In genomic region chr4:110898290-110898689, GRCh38 we compare ENCODE assay signal across 17 cellular contexts.
DNase-seq lines count a peak whose midpoint lies in the region; ATAC-seq and TF ChIP-seq lines count a peak whose summit lies in the region.
"Had no signal": no experiment of that assay in that cellular context is flagged by ENCODE, and none has a peak within 500 bp of the region (broad histone marks: within the 10 kb centered on the region; RNA-seq: fewer than 3 reads in every experiment).

No MANE protein-coding gene starts in this region.

- H3K4me3 Mint-ChIP-seq in H9, result no peak overlapping the region
- H3K4me3 Mint-ChIP-seq: activated naive CD8-positive, alpha-beta T cell treated with anti-CD3 and anti-CD28 coated beads, Interleukin-2, amount 50 U/mL, for 24 hours; T-helper 2 cell treated with Interferon-gamma antibody and Interleukin-4, amounts not matched to agents 5 μg/mL and 100 μg/mL, for 36 hours had no signal

- H4K5ac ChIP-seq in H9 (ENCODE audit: insufficient read length, low read depth, low read length), result no peak overlapping the region

- no peaks in the 10 kb centered on the region for H3K79me2 ChIP-seq in H9 (ENCODE audit: insufficient read depth, low read length)

- H3K4me3 ChIP-seq in foreskin fibroblast (ENCODE audit: low read depth in 1 of 2, low read length in 2 of 2), result no peak overlapping the region
- H3K4me3 ChIP-seq: coronary artery had no signal

- no peaks in the 10 kb centered on the region for H3K36me3 Mint-ChIP-seq in H9 (ENCODE audit: insufficient read depth in 1 of 3, low read depth in 3 of 3)

- no peak overlapping the region for H3K56ac ChIP-seq in H9 (ENCODE audit: insufficient read length, low read depth, low read length)

- no peaks in the 10 kb centered on the region for H4K20me1 ChIP-seq in H9 (ENCODE audit: control insufficient read depth, insufficient read depth, insufficient read length)

- H3K18ac ChIP-seq in H9 (ENCODE audit: insufficient read length, low read depth, low read length), result no peak overlapping the region

- H3K9me3 Mint-ChIP-seq in H9, result no peaks in the 10 kb centered on the region
- H3K9me3 Mint-ChIP-seq: T-helper 2 cell treated with Interferon-gamma antibody and Interleukin-4, amounts not matched to agents 5 μg/mL and 100 μg/mL, for 36 hours had no signal

- H2BK15ac ChIP-seq in H9 (ENCODE audit: low read depth, low read length), result no peak overlapping the region

- H2AK5ac ChIP-seq in H9 (ENCODE audit: insufficient read length, low read length), result no peak overlapping the region

- H2BK5ac ChIP-seq in H9 (ENCODE audit: insufficient read length, low read length), result no peak overlapping the region

- H3K27ac Mint-ChIP-seq in H9, result no peak overlapping the region
- H3K27ac Mint-ChIP-seq: activated naive CD8-positive, alpha-beta T cell treated with anti-CD3 and anti-CD28 coated beads, Interleukin-2, amount 50 U/mL, for 24 hours; T-helper 2 cell treated with Interferon-gamma antibody and Interleukin-4, amounts not matched to agents 5 μg/mL and 100 μg/mL, for 36 hours had no signal

- peaks cover 13 to 15% of the 10 kb centered on the region in 2 experiments for H3K4me1 Mint-ChIP-seq in H9
- H3K4me1 Mint-ChIP-seq: activated naive CD8-positive, alpha-beta T cell treated with anti-CD3 and anti-CD28 coated beads, Interleukin-2, amount 50 U/mL, for 24 hours had no signal

- no peak overlapping the region for H3K14ac ChIP-seq in H9 (ENCODE audit: insufficient read depth, low read length)

- H2BK120ac ChIP-seq in H9 (ENCODE audit: low read depth, low read length, poor library complexity, severe bottlenecking), result no peak overlapping the region

- no peaks in the 10 kb centered on the region; the same call in 1 of the 2 replicates for H3K4me1 ChIP-seq in H9 (ENCODE audit: insufficient read depth, low read length)

- no peaks in the 10 kb centered on the region for H3K27me3 ChIP-seq in H9 (ENCODE audit: insufficient read depth, low read length)
- H3K27me3 ChIP-seq: neutrophil had no signal

- H3T11ph ChIP-seq in H9 (ENCODE audit: low read length), result no peak overlapping the region

- H3K27me3 Mint-ChIP-seq in H9 (ENCODE audit: low read depth), result no peaks in the 10 kb centered on the region
- H3K27me3 Mint-ChIP-seq: activated naive CD8-positive, alpha-beta T cell treated with anti-CD3 and anti-CD28 coated beads, Interleukin-2, amount 50 U/mL, for 24 hours had no signal

- TF ChIP-seq CTCF in foreskin fibroblast (IDR thresholded peaks at IDR 0.05; ENCODE audit: low read depth, low read length) (no peak), H9 (conservative IDR thresholded peaks at IDR 0.05) (no peak)

- H4K8ac ChIP-seq in H9 (replicated peaks; ENCODE audit: insufficient read length, low read depth, low read length), result no peak overlapping the region

- H3K9ac ChIP-seq in H9 (ENCODE audit: extremely low read depth, insufficient read length, low read length), result no peak overlapping the region

- H3K4ac ChIP-seq in H9 (ENCODE audit: low read depth, low read length), result no peak overlapping the region

- H2BK20ac ChIP-seq in H9 (ENCODE audit: low read depth, low read length, poor library complexity, severe bottlenecking), result no peak overlapping the region

- H3K23ac ChIP-seq in H9 (ENCODE audit: insufficient read length, low read depth, low read length), result no peak overlapping the region

- WGBS in H9 (ENCODE audit: extremely low coverage, insufficient read length, low lambda C conversion rate), result no CpG with 5 or more reads among the region's 1 CpG

- no peaks in the 10 kb centered on the region for H3K23me2 ChIP-seq in H9 (ENCODE audit: insufficient read length, low read depth, low read length, poor library complexity, severe bottlenecking)

- no peaks in the 10 kb centered on the region for H3K9me3 ChIP-seq in H9 (ENCODE audit: control insufficient read depth, low read depth, low read length)
- H3K9me3 ChIP-seq: neutrophil had no signal

- in situ Hi-C loops in ACHN (cut with HindIII; ENCODE audit: low pct_ligation_motif_present, low pct_unique_long_range_greater_than_20kb, low sequenced_read_pairs), result no loop called here

- peak; percentile 43 for DNase-seq in ACHN
- DNase-seq in foreskin fibroblast, result no peak
- no peak for DNase-seq in H4 (ENCODE audit: low spot score)
- no peak for DNase-seq in NCI-H524 treated with DMSO at 0.1 percent for 48 hours (lab: John Stamatoyannopoulos, UW)
- no peak for DNase-seq in H9
- DNase-seq: activated CD8-positive, alpha-beta memory T cell treated with anti-CD3 and anti-CD28 coated beads for 24 hours; activated naive CD8-positive, alpha-beta T cell treated with anti-CD3 and anti-CD28 coated beads, Interleukin-2, amount 50 U/mL, for 24 hours; DMS 273 treated with DMSO at 0.1 percent for 48 hours; NCI-H2029; stimulated activated CD4-positive, alpha-beta T cell treated with anti-CD3 and anti-CD28 coated beads, Interleukin-12 subunit alpha, Interleukin-12 subunit beta, amount 100 ng/mL, for 4 hours had no signal

- no peak overlapping the region for H3K4me2 ChIP-seq in H9 (ENCODE audit: insufficient read depth, insufficient read length, low read length)

- no peak overlapping the region for H4K91ac ChIP-seq in H9 (ENCODE audit: insufficient read length, low read depth, low read length)

- no peak overlapping the region for H3K27ac ChIP-seq in H9 (ENCODE audit: insufficient read length, low read depth, low read length)
- H3K27ac ChIP-seq: coronary artery, neutrophil had no signal

- H2AFZ ChIP-seq in H9 (ENCODE audit: low read length), result no peak overlapping the region

- peak; percentile 86 for ATAC-seq in GM19455 (IDR thresholded peaks at IDR 0.05; ENCODE audit: unreplicated experiment)
- peak; percentile 59 for ATAC-seq in HG02840 (IDR thresholded peaks at IDR 0.05; ENCODE audit: low FRiP score, unreplicated experiment)
- peak; percentile 84 for ATAC-seq in HG03521 (IDR thresholded peaks at IDR 0.05; ENCODE audit: unreplicated experiment)
- ATAC-seq: activated naive CD8-positive, alpha-beta T cell treated with anti-CD3 and anti-CD28 coated beads, Interleukin-2, amount 50 U/mL, for 24 hours; left lobe of liver had no signal

- no peak overlapping the region for H2BK12ac ChIP-seq in H9 (ENCODE audit: insufficient read length, low read depth, low read length)

- H3K79me1 ChIP-seq in H9 (ENCODE audit: insufficient read depth, low read depth, low read length, poor library complexity, severe bottlenecking), result no peaks in the 10 kb centered on the region
